Comparison of ENCODE assay signal across 34 cellular contexts in the genomic region with DNA sequence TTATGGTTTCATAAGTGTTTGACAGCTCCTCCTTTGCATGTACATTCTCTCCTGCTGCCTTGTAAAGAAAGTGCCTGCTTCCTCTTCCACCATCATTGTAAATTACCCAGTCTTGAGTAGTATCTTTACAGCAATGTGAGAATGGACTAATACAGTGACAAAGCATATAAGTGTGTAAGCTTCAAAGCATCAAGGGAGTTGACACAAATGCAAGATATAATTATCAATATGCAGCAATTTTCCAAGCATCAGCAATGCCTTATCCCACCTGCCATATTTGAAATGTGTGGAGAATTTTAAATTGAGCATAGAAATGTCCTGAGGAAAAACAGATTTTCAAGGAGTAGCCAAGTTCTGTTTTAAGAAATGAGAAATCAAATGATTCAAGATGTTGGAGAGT.
"Had no signal": no experiment of that assay in that cellular context is flagged by ENCODE, and none has a peak within 500 bp of the region (broad histone marks: within the 10 kb centered on the region; RNA-seq: fewer than 3 reads in every experiment).

No MANE protein-coding gene starts in this region.

- DNase-seq: Karpas-422, Kasumi-1, MG63, MM.1S, MV-4-11, NCI-H1048, NCI-H1092, NCI-H1092 treated with DMSO at 0.1 percent for 48 hours, NCI-H1105, NCI-H1105 treated with DMSO at 0.1 percent for 48 hours, NCI-H1417, NCI-H1417 treated with DMSO at 0.1 percent for 48 hours, NCI-H1436, NCI-H1436 treated with DMSO at 0.1 percent for 48 hours, NCI-H146, NCI-H1694, NCI-H1694 treated with DMSO at 0.1 percent for 48 hours, NCI-H187, NCI-H187 treated with DMSO at 0.1 percent for 48 hours, NCI-H1930, NCI-H2029, NCI-H2029 treated with DMSO at 0.1 percent for 48 hours, NCI-H2081, NCI-H2081 treated with DMSO at 0.1 percent for 48 hours, NCI-H2107, NCI-H2171, NCI-H2171 treated with DMSO at 0.1 percent for 48 hours, NCI-H2227 treated with DMSO at 0.1 percent for 48 hours, NCI-H226, NCI-H345, NCI-H446, NCI-H446 treated with DMSO at 0.1 percent for 48 hours, NCI-H510A had no signal

- H3K4me2 ChIP-seq: KMS-11 had no signal

- H3K36me3 ChIP-seq: MG63 had no signal

- H3K27me3 ChIP-seq: MG63 had no signal

- H3K9me3 ChIP-seq: MG63 had no signal

- H3K4me3 ChIP-seq: MG63 had no signal

- H3K27ac ChIP-seq: KMS-11 had no signal

- H3K9ac ChIP-seq: KMS-11 had no signal
